In the genomic region with DNA sequence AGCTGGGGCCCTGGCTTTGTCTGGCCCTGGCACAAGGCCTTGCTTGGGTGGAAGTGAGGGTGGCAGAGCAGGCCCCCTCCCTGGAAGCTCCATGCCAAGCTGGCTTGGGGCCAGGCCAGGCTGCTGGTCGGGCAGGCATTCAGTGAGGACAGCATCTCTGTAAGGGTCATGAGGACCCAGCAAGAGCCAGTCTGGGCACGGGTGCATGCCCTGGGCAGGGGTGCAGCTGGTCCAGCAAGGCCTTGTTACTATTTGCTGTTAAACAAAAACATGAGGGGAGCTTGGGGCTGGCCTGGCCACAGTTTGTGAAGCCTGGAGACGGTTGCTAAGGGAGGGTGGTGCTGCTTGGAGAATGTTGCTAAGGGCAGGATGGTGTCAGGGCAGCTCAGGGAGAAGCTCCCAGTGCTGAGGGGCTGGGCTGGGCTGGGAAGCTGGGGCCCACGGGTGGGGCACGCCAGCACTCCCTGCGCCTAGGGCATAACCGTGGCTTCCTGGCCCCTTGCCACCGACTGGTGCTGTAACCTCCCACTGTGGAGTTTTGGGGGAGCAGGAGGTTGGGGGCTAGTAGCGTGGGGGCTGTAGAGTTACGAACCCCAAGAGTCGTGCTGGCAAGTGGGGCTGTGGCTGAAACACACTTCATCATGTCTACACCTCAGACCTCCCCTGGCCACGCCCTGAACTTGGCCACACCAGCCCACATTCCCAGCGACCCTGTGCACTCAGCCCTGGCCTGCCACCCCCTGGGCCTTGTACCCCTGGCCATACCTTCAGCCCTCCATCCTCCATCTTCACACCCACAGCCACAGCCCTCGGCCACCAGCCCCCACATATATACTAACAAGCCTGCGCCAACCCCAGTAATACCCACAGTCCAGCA, we compare ENCODE assay signal across 1 cellular context.
TF ChIP-seq lines count a peak whose summit lies in the region.

No MANE protein-coding gene starts in this region.

TF ChIP-seq in K562, 482 proteins besides CTCF, POLR2A, EP300 and RAD21:
- TF ChIP-seq MAFG (tag; conservative IDR thresholded peaks at IDR 0.05), result no peak
- TF ChIP-seq RFX1 (IDR thresholded peaks at IDR 0.05), result peak; percentile 73
- TF ChIP-seq MXI1 (IDR thresholded peaks at IDR 0.05; ENCODE audit: low read depth, low read length), result 0 out of 2 replicates have a peak, but pooled peaks have one; percentile 16
